In the genomic region with DNA sequence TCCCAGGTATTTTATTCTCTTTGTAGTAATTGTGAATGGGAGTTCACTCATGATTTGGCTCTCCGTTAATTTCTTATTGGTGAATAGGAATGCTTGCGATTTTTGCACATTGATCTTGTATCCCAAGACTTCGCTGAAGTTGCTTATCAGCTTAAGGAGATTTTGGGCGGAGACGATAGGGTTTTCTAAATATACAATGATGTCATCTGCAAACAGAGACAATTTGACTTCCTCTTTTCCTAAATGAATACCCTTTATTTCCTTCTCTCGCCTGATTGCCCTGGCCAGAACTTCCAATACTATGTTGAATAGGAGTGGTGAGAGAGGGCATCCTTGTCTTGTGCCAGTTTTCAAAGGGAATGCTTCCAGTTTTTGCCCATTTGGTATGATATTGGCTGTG, we compare ENCODE assay signal across 1 cellular context.
TF ChIP-seq lines count a peak whose summit lies in the region.
"Not testable (repeated sequence)": the region's sequence is repeated elsewhere in the genome, so short reads cannot be mapped to it uniquely, and the experiment has no call there.

No MANE protein-coding gene starts in this region.

TF ChIP-seq in K562, 482 proteins besides CTCF, POLR2A, EP300 and RAD21:
- TF ChIP-seq, protein P1, sequence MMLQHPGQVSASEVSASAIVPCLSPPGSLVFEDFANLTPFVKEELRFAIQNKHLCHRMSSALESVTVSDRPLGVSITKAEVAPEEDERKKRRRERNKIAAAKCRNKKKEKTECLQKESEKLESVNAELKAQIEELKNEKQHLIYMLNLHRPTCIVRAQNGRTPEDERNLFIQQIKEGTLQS (IDR thresholded peaks at IDR 0.05): 0 out of 2 replicates have a peak, but pooled peaks have one; percentile 25
- TF ChIP-seq, protein P1 (CRISPR knock-in tag; conservative IDR thresholded peaks at IDR 0.05): not testable (repeated sequence)
- TF ChIP-seq ATF7 (IDR thresholded peaks at IDR 0.05): peak; percentile 91
- TF ChIP-seq FOXA3 (CRISPR knock-in tag; conservative IDR thresholded peaks at IDR 0.05 in 1 of 2, IDR thresholded peaks at IDR 0.05 in 1 of 2): peak in 1 of 2 experiments; percentile 33; a peak in 1 of 4 replicates
- peak; percentile 65; the same call in 1 of the 2 replicates for TF ChIP-seq SPI1 (IDR thresholded peaks at IDR 0.05; ENCODE audit: borderline replicate concordance, low read depth, low read length)
